Comparison of ENCODE assay signal across 11 cellular contexts in the genomic region with DNA sequence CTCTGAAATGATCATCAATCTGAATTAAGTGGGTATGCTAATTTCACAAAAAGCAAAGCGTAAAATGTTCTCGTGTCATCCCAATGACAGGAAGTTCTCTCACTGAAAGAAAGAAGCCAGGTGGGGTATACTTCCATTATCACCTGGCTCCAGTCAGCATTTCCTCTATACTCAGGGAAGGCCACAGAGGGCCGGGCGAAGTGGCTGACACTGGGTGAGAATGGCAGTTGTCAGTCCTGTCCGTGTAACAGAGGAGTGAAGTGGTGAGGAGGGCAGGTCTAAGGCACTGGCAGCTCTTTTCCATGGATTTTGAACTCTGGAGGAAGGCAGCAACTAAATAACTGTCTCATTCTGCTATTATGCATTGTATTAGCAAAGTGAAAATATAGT.
DNase-seq lines count a peak whose midpoint lies in the region; ATAC-seq and TF ChIP-seq lines count a peak whose summit lies in the region.
"Had no signal": no experiment of that assay in that cellular context is flagged by ENCODE, and none has a peak within 500 bp of the region (broad histone marks: within the 10 kb centered on the region; RNA-seq: fewer than 3 reads in every experiment).

No MANE protein-coding gene starts in this region.

- no peaks in the 10 kb centered on the region for H3K9me3 Mint-ChIP-seq in central memory CD8-positive, alpha-beta T cell
- H3K9me3 Mint-ChIP-seq in nephron progenitor cell, result peaks cover 12% of the 10 kb centered on the region
- H3K9me3 Mint-ChIP-seq in activated T-helper 1 cell treated with anti-CD3 and anti-CD28 coated beads, Interleukin-12 subunit alpha, Interleukin-12 subunit beta, Interleukin-2, Interleukin-4 antibody, amounts not matched to agents 30 ng/mL and 10 ng/mL and 1 ng/mL, durations not matched to agents 14 hours and 24 hours and 36 hours, result no peaks in the 10 kb centered on the region
- H3K9me3 Mint-ChIP-seq: activated naive CD4-positive, alpha-beta T cell treated with anti-CD3 and anti-CD28 coated beads, Interleukin-2, amount 10 ng/mL, durations not matched to agents 7 days and 5 days had no signal

- TF ChIP-seq CTCF in left ventricle myocardium inferior (IDR thresholded peaks at IDR 0.05; ENCODE audit: borderline replicate concordance) (no peak), nephron progenitor cell (IDR thresholded peaks at IDR 0.05) (no peak)

- H3K27ac ChIP-seq in left ventricle myocardium inferior (replicated peaks), result peak overlapping the region; percentile 74

- no peaks in the 10 kb centered on the region for H3K27me3 Mint-ChIP-seq in central memory CD8-positive, alpha-beta T cell
- H3K27me3 Mint-ChIP-seq in nephron progenitor cell (ENCODE audit: low read depth, poor library complexity), result no peaks in the 10 kb centered on the region
- no peaks in the 10 kb centered on the region for H3K27me3 Mint-ChIP-seq in activated T-helper 1 cell treated with anti-CD3 and anti-CD28 coated beads, Interleukin-12 subunit alpha, Interleukin-12 subunit beta, Interleukin-2, Interleukin-4 antibody, amounts not matched to agents 30 ng/mL and 10 ng/mL and 1 ng/mL, durations not matched to agents 14 hours and 24 hours and 36 hours (ENCODE audit: insufficient read depth)
- H3K27me3 Mint-ChIP-seq: activated naive CD4-positive, alpha-beta T cell treated with anti-CD3 and anti-CD28 coated beads, Interleukin-2, amount 10 ng/mL, durations not matched to agents 7 days and 5 days had no signal

- H3K36me3 Mint-ChIP-seq in central memory CD8-positive, alpha-beta T cell (ENCODE audit: insufficient read depth), result peaks cover 74% of the 10 kb centered on the region
- peaks cover 89% of the 10 kb centered on the region for H3K36me3 Mint-ChIP-seq in nephron progenitor cell (ENCODE audit: low read depth)
- H3K36me3 Mint-ChIP-seq in activated T-helper 1 cell treated with anti-CD3 and anti-CD28 coated beads, Interleukin-12 subunit alpha, Interleukin-12 subunit beta, Interleukin-2, Interleukin-4 antibody, amounts not matched to agents 30 ng/mL and 10 ng/mL and 1 ng/mL, durations not matched to agents 14 hours and 24 hours and 36 hours (ENCODE audit: low read depth), result peaks cover 60% of the 10 kb centered on the region

- peaks cover 83% of the 10 kb centered on the region for H3K4me1 ChIP-seq in left ventricle myocardium inferior

- H3K4me1 Mint-ChIP-seq in central memory CD8-positive, alpha-beta T cell, result peaks cover 20% of the 10 kb centered on the region
- peaks cover 36% of the 10 kb centered on the region for H3K4me1 Mint-ChIP-seq in nephron progenitor cell
- peaks cover 17% of the 10 kb centered on the region for H3K4me1 Mint-ChIP-seq in activated T-helper 1 cell treated with anti-CD3 and anti-CD28 coated beads, Interleukin-12 subunit alpha, Interleukin-12 subunit beta, Interleukin-2, Interleukin-4 antibody, amounts not matched to agents 30 ng/mL and 10 ng/mL and 1 ng/mL, durations not matched to agents 14 hours and 24 hours and 36 hours (ENCODE audit: low read depth)

- H3K9me3 ChIP-seq in left ventricle myocardium inferior (replicated peaks), result no peaks in the 10 kb centered on the region

- H3K27me3 ChIP-seq in left ventricle myocardium inferior (ENCODE audit: low read depth), result no peaks in the 10 kb centered on the region

- H3K36me3 ChIP-seq in left ventricle myocardium inferior, result peaks cover 70% of the 10 kb centered on the region

- no peak overlapping the region for H3K4me3 ChIP-seq in left ventricle myocardium inferior

- intact Hi-C loops in left ventricle myocardium inferior (cut with micrococcal nuclease), result no loop called here
- intact Hi-C loops in cardiac septum (cut with DNase I), result no loop called here
- intact Hi-C loops in activated T-helper 1 cell treated with anti-CD3 and anti-CD28 coated beads, Interleukin-12 subunit alpha, Interleukin-12 subunit beta, Interleukin-2, Interleukin-4 antibody, amounts not matched to agents 30 ng/mL and 10 ng/mL and 1 ng/mL, durations not matched to agents 14 hours and 24 hours and 36 hours (cut with micrococcal nuclease), result no loop called here

- no peak for ATAC-seq in central memory CD8-positive, alpha-beta T cell (replicated peaks; ENCODE audit: extremely low read depth, poor library complexity, severe bottlenecking)
- no peak for ATAC-seq in GM21526 (IDR thresholded peaks at IDR 0.05; ENCODE audit: low FRiP score, unreplicated experiment)

- no peak overlapping the region for H3K4me3 Mint-ChIP-seq in central memory CD8-positive, alpha-beta T cell
- no peak overlapping the region for H3K4me3 Mint-ChIP-seq in nephron progenitor cell
- H3K4me3 Mint-ChIP-seq in activated T-helper 1 cell treated with anti-CD3 and anti-CD28 coated beads, Interleukin-12 subunit alpha, Interleukin-12 subunit beta, Interleukin-2, Interleukin-4 antibody, amounts not matched to agents 30 ng/mL and 10 ng/mL and 1 ng/mL, durations not matched to agents 14 hours and 24 hours and 36 hours, result no peak overlapping the region
- H3K4me3 Mint-ChIP-seq: activated naive CD4-positive, alpha-beta T cell treated with anti-CD3 and anti-CD28 coated beads, Interleukin-2, amount 10 ng/mL, durations not matched to agents 7 days and 5 days had no signal

- DNase-seq in left ventricle myocardium inferior, result no peak
- DNase-seq in cardiac septum (ENCODE audit: low spot score), result no peak
- DNase-seq in central memory CD8-positive, alpha-beta T cell (ENCODE audit: low spot score in 2 of 2), result no peak
- DNase-seq in nephron progenitor cell, result no peak
- no peak for DNase-seq in NCI-H2107 (lab: John Stamatoyannopoulos, UW)
- no peak for DNase-seq in OCI-M2 (lab: John Stamatoyannopoulos, UW; ENCODE audit: unreplicated experiment)
- no peak for DNase-seq in activated T-helper 1 cell treated with anti-CD3 and anti-CD28 coated beads, Interleukin-12 subunit alpha, Interleukin-12 subunit beta, Interleukin-2, Interleukin-4 antibody, amounts not matched to agents 30 ng/mL and 10 ng/mL and 1 ng/mL, durations not matched to agents 14 hours and 24 hours and 36 hours (ENCODE audit: low spot score)
- DNase-seq: activated naive CD4-positive, alpha-beta T cell treated with anti-CD3 and anti-CD28 coated beads, Interleukin-2, amount 10 ng/mL, durations not matched to agents 7 days and 5 days; NCI-H446; occipital lobe had no signal

- H3K27ac Mint-ChIP-seq in central memory CD8-positive, alpha-beta T cell (ENCODE audit: low read depth), result peak overlapping the region; percentile 67
- H3K27ac Mint-ChIP-seq in nephron progenitor cell, result peak overlapping the region; percentile 89
- no peak overlapping the region for H3K27ac Mint-ChIP-seq in activated T-helper 1 cell treated with anti-CD3 and anti-CD28 coated beads, Interleukin-12 subunit alpha, Interleukin-12 subunit beta, Interleukin-2, Interleukin-4 antibody, amounts not matched to agents 30 ng/mL and 10 ng/mL and 1 ng/mL, durations not matched to agents 14 hours and 24 hours and 36 hours
